8 cellular contexts compared by ENCODE assay signal in the genomic region with DNA sequence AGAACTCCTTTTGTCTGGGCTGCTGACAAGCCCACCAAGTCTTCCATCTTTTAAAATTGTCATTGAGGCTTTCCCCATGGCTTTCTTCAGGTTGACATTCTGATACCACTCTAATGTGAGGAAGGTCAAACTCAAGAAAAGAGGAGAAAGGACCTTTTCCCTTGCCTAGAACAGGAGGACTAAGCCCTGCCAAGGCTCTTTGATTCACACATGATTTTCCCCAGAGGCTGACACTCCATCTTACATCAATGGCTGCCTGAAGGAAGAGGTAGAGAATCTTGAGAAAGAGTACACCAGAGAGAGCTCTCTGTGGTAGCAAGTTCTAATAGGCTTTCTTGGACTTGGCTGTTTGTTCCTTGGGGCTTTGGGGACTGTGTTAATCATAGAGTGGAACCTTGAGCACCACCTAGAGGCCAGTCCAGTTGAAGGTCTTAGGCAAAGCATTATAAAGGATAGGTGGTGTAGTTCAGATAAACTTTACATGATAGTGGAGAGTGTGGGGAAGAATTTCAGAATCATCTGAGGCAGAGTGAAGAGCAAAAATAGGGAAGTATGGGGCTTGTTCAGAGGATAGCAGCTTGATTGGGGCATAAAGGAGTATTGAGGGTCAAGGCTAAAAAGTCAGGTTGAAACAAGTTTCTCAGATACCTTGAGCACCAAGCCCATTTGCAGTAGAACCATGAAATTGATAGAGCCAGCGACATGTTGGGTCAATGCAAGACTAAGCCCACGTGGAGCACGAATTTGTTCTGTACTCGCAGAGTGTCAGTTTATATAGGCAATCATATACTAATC. TPM values are rescaled to one million over a fixed set of nuclear protein-coding genes. Genes with fewer than 3 reads are reported as not detected.
DNase-seq lines count a peak whose midpoint lies in the region; ATAC-seq and TF ChIP-seq lines count a peak whose summit lies in the region.

No MANE protein-coding gene starts in this region.

- no peak overlapping the region for H3K4me3 ChIP-seq in A673 (ENCODE audit: low read depth, low read length, poor library complexity, severe bottlenecking)
- H3K4me3 ChIP-seq in epithelial cell of proximal tubule (ENCODE audit: low read depth, low read length), result no peak overlapping the region
- no peak overlapping the region for H3K4me3 ChIP-seq in naive thymus-derived CD4-positive, alpha-beta T cell (ENCODE audit: low read length)
- H3K4me3 ChIP-seq in stomach, result no peak overlapping the region

- H3K9me3 ChIP-seq in A673 (ENCODE audit: low read depth, low read length, poor library complexity, severe bottlenecking) (no peaks in the 10 kb centered on the region), stomach (no peaks in the 10 kb centered on the region)
- H3K9me3 ChIP-seq in naive thymus-derived CD4-positive, alpha-beta T cell (ENCODE audit: control insufficient read depth in 2 of 3, low read length in 3 of 3), result no peaks in the 10 kb centered on the region

- H3K36me3 ChIP-seq in A673 (ENCODE audit: insufficient read depth, low read length, poor library complexity, severe bottlenecking) (peaks cover 32% of the 10 kb centered on the region), stomach (peaks cover 5 to 94% (median 90%) of the 10 kb centered on the region in 4 donors)
- peaks cover 18 to 68% (median 20%) of the 10 kb centered on the region in 3 experiments for H3K36me3 ChIP-seq in naive thymus-derived CD4-positive, alpha-beta T cell (ENCODE audit: control insufficient read depth in 2 of 3, insufficient read depth in 3 of 3, low read length in 3 of 3)

- BruUV-seq in A673 (replicated peaks; lab: Mats Ljungman, UMichigan), result no TSS peak

- H3K27ac ChIP-seq in A673 (ENCODE audit: low read depth, low read length, poor library complexity, severe bottlenecking) (no peak overlapping the region), stomach (no peak overlapping the region)
- no peak overlapping the region for H3K27ac ChIP-seq in naive thymus-derived CD4-positive, alpha-beta T cell (ENCODE audit: low read depth, low read length)

- peaks cover 0 to 17% (median 5%) of the 10 kb centered on the region in 7 donors for H3K4me1 Mint-ChIP-seq in naive thymus-derived CD4-positive, alpha-beta T cell

- H3K4me3 Mint-ChIP-seq in naive thymus-derived CD4-positive, alpha-beta T cell, result no peak overlapping the region

- peaks cover 6 to 29% (median 21%) of the 10 kb centered on the region in 5 donors for H3K36me3 Mint-ChIP-seq in naive thymus-derived CD4-positive, alpha-beta T cell

- H3K27me3 ChIP-seq in A673 (replicated peaks; ENCODE audit: insufficient read depth, low read depth, low read length, poor library complexity) (no peaks in the 10 kb centered on the region), stomach (no peaks in the 10 kb centered on the region)
- H3K27me3 ChIP-seq in naive thymus-derived CD4-positive, alpha-beta T cell (ENCODE audit: control insufficient read depth in 2 of 2, insufficient read depth in 2 of 2, low read length in 2 of 2), result no peaks in the 10 kb centered on the region

- intact Hi-C loops in A673 (cut with micrococcal nuclease; ENCODE audit: unreplicated experiment), result loop anchor here (2.0 to 10.0 kb wide), 2 partner anchors 261 to 453 kb away; no protein-coding TSS in a partner anchor
- intact Hi-C loops in naive thymus-derived CD4-positive, alpha-beta T cell (cut with micrococcal nuclease), result loop anchor here (1.0 to 10.0 kb wide), 7 partner anchors 37 to 453 kb away; a partner anchor contains a TSS
- intact Hi-C loops in stomach (cut with DNase I; ENCODE audit: low total_unique reads), result loop anchor here (10.0 kb wide), 1 partner anchor 131 kb away; a partner anchor contains a TSS

- DNase-seq in A673 (ENCODE audit: low spot score), result peak; percentile 83
- peak; percentile 80 for DNase-seq in NCI-H82 (lab: John Stamatoyannopoulos, UW)
- peak; percentile 73 for DNase-seq in activated CD8-positive, alpha-beta memory T cell treated with anti-CD3 and anti-CD28 coated beads for 24 hours
- DNase-seq in epithelial cell of proximal tubule (ENCODE audit: low read depth), result peak; percentile 19
- peak in 8 of 9 donors; percentile 38 to 67 (median 58) for DNase-seq in naive thymus-derived CD4-positive, alpha-beta T cell
- peak; percentile 66 for DNase-seq in stomach

- H3K9me3 Mint-ChIP-seq in naive thymus-derived CD4-positive, alpha-beta T cell, result no peaks in the 10 kb centered on the region

- 67 to 85% (median 74%) methylated on average over 4 of the region's 4 CpGs for WGBS in stomach, 5 donors

- TF ChIP-seq POLR2A in stomach (IDR thresholded peaks at IDR 0.05), result no peak

- TF ChIP-seq CTCF in A673 (conservative IDR thresholded peaks at IDR 0.05; ENCODE audit: low read depth, low read length) (peak; percentile 85), epithelial cell of proximal tubule (conservative IDR thresholded peaks at IDR 0.05; ENCODE audit: low read depth, low read length) (peak; percentile 85), stomach (IDR thresholded peaks at IDR 0.05) (peak in 5 of 7 experiments; percentile 41 to 62 (median 57))

- ATAC-seq in GM18502 (IDR thresholded peaks at IDR 0.05; ENCODE audit: poor library complexity, unreplicated experiment) (peak; percentile 83), HG03066 (IDR thresholded peaks at IDR 0.05; ENCODE audit: low read depth, unreplicated experiment) (peak; percentile 85)
- ATAC-seq in naive thymus-derived CD4-positive, alpha-beta T cell, result peak; percentile 89

- no peak for TF ChIP-seq EP300 in stomach (IDR thresholded peaks at IDR 0.05)

- CTCF ChIA-PET in A673 (lab: Charles Lee), result interaction anchor here (0.6 to 0.9 kb wide), 3 partner anchors 134 to 153 kb away, joined by 3 to 6 read pairs (median 3); no protein-coding TSS in a partner anchor
- CTCF ChIA-PET in naive thymus-derived CD4-positive, alpha-beta T cell (lab: Charles Lee), result interaction anchor here (0.8 to 8.1 kb wide), 8 partner anchors 11 to 153 kb away, joined by 3 to 117 read pairs (median 6); a partner anchor contains a TSS

- H3K4me1 ChIP-seq in A673 (ENCODE audit: insufficient read depth, low read length, poor library complexity, severe bottlenecking) (no peaks in the 10 kb centered on the region), stomach (no peaks in the 10 kb centered on the region)
- no peaks in the 10 kb centered on the region for H3K4me1 ChIP-seq in naive thymus-derived CD4-positive, alpha-beta T cell (ENCODE audit: control insufficient read depth in 2 of 2, insufficient read depth in 2 of 2, low read length in 2 of 2)

- H3K27me3 Mint-ChIP-seq in naive thymus-derived CD4-positive, alpha-beta T cell, result no peaks in the 10 kb centered on the region

- H3K27ac Mint-ChIP-seq in naive thymus-derived CD4-positive, alpha-beta T cell, result no peak overlapping the region

- POLR2A ChIA-PET in A673 (lab: Charles Lee; ENCODE audit: low non-redundant PET), result no interaction called here
- POLR2A ChIA-PET in naive thymus-derived CD4-positive, alpha-beta T cell (lab: Charles Lee), result interaction anchor here (1.5 to 3.8 kb wide), 2 partner anchors 10 to 36 kb away, joined by 3 to 19 read pairs; a partner anchor contains a TSS

RNA-seq across cellular contexts. Expression of a gene that starts 36.7 kb away (rescaled TPM):
- total RNA-seq in A673 (2021), result 47.6 and 49.3 TPM in 2 replicates
- total RNA-seq in epithelial cell of proximal tubule, result 55.8 and 57.0 TPM in 2 replicates
- total RNA-seq in naive thymus-derived CD4-positive, alpha-beta T cell, result 100 to 1,000 TPM in 2 of 5 experiments, 10 to 100 TPM in 3; 53.0 to 136 (median 95.5) TPM
- polyA plus RNA-seq in naive thymus-derived CD4-positive, alpha-beta T cell, result 100 to 1,000 TPM in 1 of 2 donors, 10 to 100 TPM in 1; 99.3 to 101 TPM
- total RNA-seq in stomach, result 100 to 1,000 TPM in 2 of 5 donors, 10 to 100 TPM in 3; 24.5 to 123 (median 42.6) TPM
- polyA plus RNA-seq in stomach, result 10 to 100 TPM; 20.2 to 27.8 (median 25.3) TPM

Comparison
In these comparisons a context has a peak if more than half of its experiments do, and no peak if none do; other contexts are left out.
1. DNase-seq: peak in every context shown above with its lines; median percentile 83 in A673; 80 in NCI-H82; 73 in activated CD8-positive, alpha-beta memory T cell treated with anti-CD3 and anti-CD28 coated beads for 24 hours; 66 in stomach; 58 in naive thymus-derived CD4-positive, alpha-beta T cell; 19 in epithelial cell of proximal tubule.